Comparison of ENCODE assay signal across 1 cellular context in genomic region chr1:53371851-53372250, GRCh38.
TF ChIP-seq lines count a peak whose summit lies in the region.

No MANE protein-coding gene starts in this region.

TF ChIP-seq in HepG2, 621 proteins besides CTCF, POLR2A, EP300 and RAD21:
- TF ChIP-seq STAT6 (CRISPR knock-in tag; IDR thresholded peaks at IDR 0.05; ENCODE audit: borderline replicate concordance) (no peak), TP53 (CRISPR knock-in tag; conservative IDR thresholded peaks at IDR 0.05) (no peak), MBD4 (IDR thresholded peaks at IDR 0.05; ENCODE audit: borderline replicate concordance, low read length) (no peak), POGZ (CRISPR knock-in tag; IDR thresholded peaks at IDR 0.05) (no peak), ZNF414 (CRISPR knock-in tag; IDR thresholded peaks at IDR 0.05) (no peak), MEF2D (CRISPR knock-in tag; IDR thresholded peaks at IDR 0.05) (no peak), ZFP91 (CRISPR knock-in tag; IDR thresholded peaks at IDR 0.05; ENCODE audit: borderline replicate concordance) (no peak), CENPX (CRISPR knock-in tag; IDR thresholded peaks at IDR 0.05) (no peak)
